In the genomic region with DNA sequence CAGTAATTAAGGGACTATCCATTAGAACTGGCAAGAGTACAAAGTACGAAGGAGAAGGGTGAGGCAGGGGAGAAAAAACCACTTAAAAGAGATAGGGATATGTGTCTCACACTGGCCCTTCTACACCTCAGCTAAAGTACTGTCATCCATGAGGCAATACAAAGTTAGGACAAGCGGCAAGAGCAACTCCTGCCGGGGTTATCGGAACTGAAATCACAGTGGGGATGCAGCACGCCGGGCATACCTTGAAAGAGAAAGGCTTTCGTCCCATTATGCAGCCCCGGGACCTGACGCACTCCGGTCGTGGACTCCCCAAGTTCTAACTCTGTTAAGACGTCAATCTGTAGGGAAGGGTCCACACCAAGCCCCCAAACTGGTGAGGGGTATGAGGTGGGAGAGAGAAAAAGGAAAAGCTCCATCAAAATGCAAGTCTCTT, we compare ENCODE assay signal across 7 cellular contexts. TPM values are rescaled to one million over a fixed set of nuclear protein-coding genes. Genes with fewer than 3 reads are reported as not detected.
DNase-seq lines count a peak whose midpoint lies in the region; ATAC-seq and TF ChIP-seq lines count a peak whose summit lies in the region.

No MANE protein-coding gene starts in this region.

- peaks cover 0 to 19% (median 0%) of the 10 kb centered on the region in 5 donors for H3K27me3 Mint-ChIP-seq in naive thymus-derived CD8-positive, alpha-beta T cell

- no peaks in the 10 kb centered on the region for H4K20me1 ChIP-seq in PC-9 (ENCODE audit: insufficient read depth)

- no peaks in the 10 kb centered on the region for H3K9me2 ChIP-seq in PC-9 (ENCODE audit: insufficient read depth)

- POLR2A ChIA-PET in PC-9 (lab: Charles Lee; ENCODE audit: unreplicated experiment) = no interaction called here
- POLR2A ChIA-PET in naive thymus-derived CD8-positive, alpha-beta T cell (lab: Charles Lee) = interaction anchor here (0.7 to 6.3 kb wide), 20 partner anchors 11 to 115 kb away, joined by 3 to 121 read pairs (median 10); no protein-coding TSS in a partner anchor

- H3K4me1 ChIP-seq in PC-9 (replicated peaks; ENCODE audit: insufficient read depth) = 0 out of 2 replicates have a peak, but pooled peaks cover 6% of the 10 kb centered on the region

- H3K36me3 ChIP-seq in PC-9 (ENCODE audit: low read depth) = no peaks in the 10 kb centered on the region

- no peak overlapping the region for H3K27ac ChIP-seq in PC-9

- intact Hi-C loops in PC-9 (cut with micrococcal nuclease; ENCODE audit: unreplicated experiment) = no loop called here

- ATAC-seq in GM18867 (IDR thresholded peaks at IDR 0.05; ENCODE audit: unreplicated experiment) (peak; percentile 32), HG02885 (IDR thresholded peaks at IDR 0.05; ENCODE audit: poor library complexity, unreplicated experiment) (no peak), GM21737 (IDR thresholded peaks at IDR 0.05; ENCODE audit: unreplicated experiment) (no peak)
- ATAC-seq in naive thymus-derived CD8-positive, alpha-beta T cell = peak in 1 of 2 donors; percentile 7

- peaks cover 7 to 29% (median 23%) of the 10 kb centered on the region in 9 donors for H3K9me3 Mint-ChIP-seq in naive thymus-derived CD8-positive, alpha-beta T cell

- BruUV-seq in PC-9 (replicated peaks; lab: Mats Ljungman, UMichigan) = no TSS peak

- H3K4me3 Mint-ChIP-seq in naive thymus-derived CD8-positive, alpha-beta T cell = peak overlapping the region; percentile 95 to 100 (median 98)

- no peak overlapping the region for H2AFZ ChIP-seq in PC-9

- peak overlapping the region; percentile 84 for H3K4me2 ChIP-seq in PC-9

- H3F3A ChIP-seq in PC-9 (ENCODE audit: insufficient read depth, low read depth) = no peaks in the 10 kb centered on the region

- CTCF ChIA-PET in PC-9 (lab: Charles Lee) = no interaction called here

- H3K27ac Mint-ChIP-seq in naive thymus-derived CD8-positive, alpha-beta T cell = peak overlapping the region; percentile 92 to 98 (median 96)

- H3K9me3 ChIP-seq in PC-9 (ENCODE audit: insufficient read depth, low read depth) = no peaks in the 10 kb centered on the region

- peaks cover 23 to 31% (median 29%) of the 10 kb centered on the region in 3 donors for H3K36me3 Mint-ChIP-seq in naive thymus-derived CD8-positive, alpha-beta T cell

- H3K4me1 Mint-ChIP-seq in naive thymus-derived CD8-positive, alpha-beta T cell = peaks cover 21 to 51% (median 33%) of the 10 kb centered on the region in 4 donors

- DNase-seq in PC-9 (no peak), cerebellar cortex (ENCODE audit: low spot score) (peak; percentile 61), NCI-H1436 treated with DMSO at 0.1 percent for 48 hours (lab: John Stamatoyannopoulos, UW) (no peak)
- DNase-seq in naive thymus-derived CD8-positive, alpha-beta T cell = peak in 9 of 10 donors; percentile 4 to 61 (median 22)

- H3K79me2 ChIP-seq in PC-9 (ENCODE audit: low read depth) = no peaks in the 10 kb centered on the region

- H3K4me3 ChIP-seq in PC-9 = peak overlapping the region; percentile 62; the same call in 1 of the 2 replicates

- peaks cover 25% of the 10 kb centered on the region for H3K27me3 ChIP-seq in PC-9 (ENCODE audit: insufficient read depth, low read depth)

- no peak for TF ChIP-seq CTCF in PC-9 (conservative IDR thresholded peaks at IDR 0.05)

RNA-seq across cellular contexts. Expression of a gene that starts 1.1 kb away (rescaled TPM):
- 0.61 and 1.2 TPM in 2 replicates for total RNA-seq in PC-9 (2021)
- 100 to 1,000 TPM; 626 to 633 TPM for total RNA-seq in naive thymus-derived CD8-positive, alpha-beta T cell
- 100 to 1,000 TPM; 320 to 498 (median 397) TPM for polyA plus RNA-seq in naive thymus-derived CD8-positive, alpha-beta T cell

Comparison
In these comparisons a context has a peak if more than half of its experiments do, and no peak if none do; other contexts are left out.
1. DNase-seq: peak in cerebellar cortex (single experiment) and naive thymus-derived CD8-positive, alpha-beta T cell (9 of 10); none in PC-9 (0 of 2) and NCI-H1436 treated with DMSO at 0.1 percent for 48 hours (single experiment).
2. RNA of a gene that starts 1.1 kb away (total RNA-seq): 626 to 633 TPM in naive thymus-derived CD8-positive, alpha-beta T cell; 0.61 to 1.2 TPM in PC-9; every median in the first group is over 100 times any median in the second.